19 cellular contexts compared by ENCODE assay signal in genomic region chr13:107216046-107216715, GRCh38.
"Had no signal": no experiment of that assay in that cellular context is flagged by ENCODE, and none has a peak within 500 bp of the region (broad histone marks: within the 10 kb centered on the region; RNA-seq: fewer than 3 reads in every experiment).

No MANE protein-coding gene starts in this region.

- DNase-seq: activated B cell treated with CpG ODN at 0.5 μM for 24 hours; activated CD4-positive, alpha-beta T cell treated with anti-CD3 and anti-CD28 coated beads, Interleukin-2, amount 50 U/mL, for 1 hour; activated naive CD4-positive, alpha-beta T cell treated with anti-CD3 and anti-CD28 coated beads, Interleukin-2, amount 10 ng/mL, durations not matched to agents 7 days and 5 days; activated T-cell treated with anti-CD3 and anti-CD28 coated beads for 4 hours; cortex of kidney; effector CD8-positive, alpha-beta T cell; kidney glomerular epithelial cell; pancreas; stimulated activated CD4-positive, alpha-beta T cell treated with anti-CD3 and anti-CD28 coated beads, Interleukin-4, amount 100 ng/mL, for 1 hour; stimulated activated naive CD8-positive, alpha-beta T cell treated with anti-CD3 and anti-CD28 coated beads, Interleukin-15, amount 100 ng/mL, for 72 hours; T1000; testis; upper lobe of right lung had no signal

- H3K27me3 ChIP-seq: adrenal gland, hepatocyte, pancreas, testis, upper lobe of right lung had no signal

- H3K9me3 Mint-ChIP-seq: activated B cell treated with CpG ODN at 0.5 μM for 24 hours; activated naive CD4-positive, alpha-beta T cell treated with anti-CD3 and anti-CD28 coated beads, Interleukin-2, amount 10 ng/mL, durations not matched to agents 7 days and 5 days; activated T-helper 17 cell treated with anti-CD3 and anti-CD28 coated beads, Interleukin-2, amount 50 U/mL, for 72 hours; mesothelial cell of epicardium; stimulated activated naive CD8-positive, alpha-beta T cell treated with anti-CD3 and anti-CD28 coated beads, Interleukin-15, amount 100 ng/mL, for 72 hours had no signal

- H2AFZ ChIP-seq: hepatocyte had no signal

- H3K9me3 ChIP-seq: adrenal gland, gastroesophageal sphincter, pancreas, testis, upper lobe of right lung had no signal

- H3K4me1 Mint-ChIP-seq: activated B cell treated with CpG ODN at 0.5 μM for 24 hours; activated naive CD4-positive, alpha-beta T cell treated with anti-CD3 and anti-CD28 coated beads, Interleukin-2, amount 10 ng/mL, durations not matched to agents 7 days and 5 days; activated T-helper 17 cell treated with anti-CD3 and anti-CD28 coated beads, Interleukin-2, amount 50 U/mL, for 72 hours; stimulated activated naive CD8-positive, alpha-beta T cell treated with anti-CD3 and anti-CD28 coated beads, Interleukin-15, amount 100 ng/mL, for 72 hours had no signal

- H3K36me3 Mint-ChIP-seq: activated naive CD4-positive, alpha-beta T cell treated with anti-CD3 and anti-CD28 coated beads, Interleukin-2, amount 10 ng/mL, durations not matched to agents 7 days and 5 days; mesothelial cell of epicardium had no signal

- H3K27ac ChIP-seq: adrenal gland, epithelial cell of prostate, gastroesophageal sphincter, hepatocyte, pancreas, testis, upper lobe of right lung had no signal

- H3K27ac Mint-ChIP-seq: activated B cell treated with CpG ODN at 0.5 μM for 24 hours; activated naive CD4-positive, alpha-beta T cell treated with anti-CD3 and anti-CD28 coated beads, Interleukin-2, amount 10 ng/mL, durations not matched to agents 7 days and 5 days; activated T-helper 17 cell treated with anti-CD3 and anti-CD28 coated beads, Interleukin-2, amount 50 U/mL, for 72 hours; mesothelial cell of epicardium; stimulated activated naive CD8-positive, alpha-beta T cell treated with anti-CD3 and anti-CD28 coated beads, Interleukin-15, amount 100 ng/mL, for 72 hours had no signal

- ATAC-seq: activated T-helper 17 cell treated with anti-CD3 and anti-CD28 coated beads, Interleukin-2, amount 50 U/mL, for 72 hours; gastroesophageal sphincter; stimulated activated naive CD8-positive, alpha-beta T cell treated with anti-CD3 and anti-CD28 coated beads, Interleukin-15, amount 100 ng/mL, for 72 hours; upper lobe of right lung had no signal

- H3K4me3 Mint-ChIP-seq: activated B cell treated with CpG ODN at 0.5 μM for 24 hours; activated naive CD4-positive, alpha-beta T cell treated with anti-CD3 and anti-CD28 coated beads, Interleukin-2, amount 10 ng/mL, durations not matched to agents 7 days and 5 days; activated T-helper 17 cell treated with anti-CD3 and anti-CD28 coated beads, Interleukin-2, amount 50 U/mL, for 72 hours; mesothelial cell of epicardium; stimulated activated naive CD8-positive, alpha-beta T cell treated with anti-CD3 and anti-CD28 coated beads, Interleukin-15, amount 100 ng/mL, for 72 hours had no signal

- H3K4me1 ChIP-seq: adrenal gland, gastroesophageal sphincter, pancreas, testis had no signal

- H3K4me3 ChIP-seq: adrenal gland, gastroesophageal sphincter, hepatocyte, pancreas, testis, upper lobe of right lung had no signal

- H3K27me3 Mint-ChIP-seq: activated B cell treated with CpG ODN at 0.5 μM for 24 hours; activated naive CD4-positive, alpha-beta T cell treated with anti-CD3 and anti-CD28 coated beads, Interleukin-2, amount 10 ng/mL, durations not matched to agents 7 days and 5 days; stimulated activated naive CD8-positive, alpha-beta T cell treated with anti-CD3 and anti-CD28 coated beads, Interleukin-15, amount 100 ng/mL, for 72 hours had no signal

- H3K36me3 ChIP-seq: adrenal gland, gastroesophageal sphincter, pancreas, upper lobe of right lung had no signal

- H3K79me2 ChIP-seq: hepatocyte had no signal

- H3K4me2 ChIP-seq: hepatocyte had no signal
